ENCODE assay signal across 16 cellular contexts in genomic region chr11:34656062-34656720, GRCh38. TPM values are rescaled to one million over a fixed set of nuclear protein-coding genes. Genes with fewer than 3 reads are reported as not detected.
A peak's percentile ranks its signal among the peaks of the same experiment; 100 is the strongest.
DNase-seq lines count a peak whose midpoint lies in the region; TF ChIP-seq lines count a peak whose summit lies in the region.
"Had no signal": no experiment of that assay in that cellular context is flagged by ENCODE, and none has a peak within 500 bp of the region (broad histone marks: within the 10 kb centered on the region; RNA-seq: fewer than 3 reads in every experiment).

No MANE protein-coding gene starts in this region.

- no peak overlapping the region for H3K4me3 Mint-ChIP-seq in activated T-helper 1 cell treated with anti-CD3 and anti-CD28 coated beads, Interleukin-12 subunit alpha, Interleukin-12 subunit beta, Interleukin-2, Interleukin-4 antibody, amounts not matched to agents 30 ng/mL and 10 ng/mL and 1 ng/mL, durations not matched to agents 14 hours and 24 hours and 36 hours

- peaks cover 47% of the 10 kb centered on the region for H3K79me2 ChIP-seq in PC-9 (ENCODE audit: low read depth)

- DNase-seq in PC-9 (no peak), epidermal melanocyte (ENCODE audit: insufficient read length, low spot score) (peak; percentile 36), mucosa of gallbladder (ENCODE audit: low spot score) (peak; percentile 67), NCI-H226 (no peak), HUDEP-2 (lab: John Stamatoyannopoulos, UW; ENCODE audit: unreplicated experiment in 76 of 76) (no peak)
- no peak for DNase-seq in activated T-helper 1 cell treated with anti-CD3 and anti-CD28 coated beads, Interleukin-12 subunit alpha, Interleukin-12 subunit beta, Interleukin-2, Interleukin-4 antibody, amounts not matched to agents 30 ng/mL and 10 ng/mL and 1 ng/mL, durations not matched to agents 14 hours and 24 hours and 36 hours (ENCODE audit: low spot score)
- no peak for DNase-seq in central memory CD4-positive, alpha-beta T cell
- DNase-seq: activated effector memory CD4-positive, alpha-beta T cell treated with anti-CD3 and anti-CD28 coated beads, Interleukin-2, amount 50 U/mL, for 16 hours; aorta; GOT3; NCI-H1436 treated with DMSO at 0.1 percent for 48 hours; NCI-H446; transverse colon had no signal

- H3K27ac Mint-ChIP-seq in activated T-helper 1 cell treated with anti-CD3 and anti-CD28 coated beads, Interleukin-12 subunit alpha, Interleukin-12 subunit beta, Interleukin-2, Interleukin-4 antibody, amounts not matched to agents 30 ng/mL and 10 ng/mL and 1 ng/mL, durations not matched to agents 14 hours and 24 hours and 36 hours = no peak overlapping the region

- no peaks in the 10 kb centered on the region for H3K9me3 Mint-ChIP-seq in activated T-helper 1 cell treated with anti-CD3 and anti-CD28 coated beads, Interleukin-12 subunit alpha, Interleukin-12 subunit beta, Interleukin-2, Interleukin-4 antibody, amounts not matched to agents 30 ng/mL and 10 ng/mL and 1 ng/mL, durations not matched to agents 14 hours and 24 hours and 36 hours

- H3F3A ChIP-seq in PC-9 (ENCODE audit: insufficient read depth, low read depth) = peaks cover 88% of the 10 kb centered on the region

- no peak for TF ChIP-seq CTCF in C4-2B (conservative IDR thresholded peaks at IDR 0.05)
- no peak for TF ChIP-seq CTCF in PC-9 (conservative IDR thresholded peaks at IDR 0.05)

- CTCF ChIA-PET in PC-9 (lab: Charles Lee) = interaction anchor here (1.1 to 1.2 kb wide), 2 partner anchors 16 to 25 kb away, joined by 3 to 4 read pairs; no protein-coding TSS in a partner anchor

- no peak overlapping the region for H3K4me3 ChIP-seq in PC-9
- H3K4me3 ChIP-seq: right atrium auricular region, transverse colon had no signal

- no peaks in the 10 kb centered on the region for H3K9me2 ChIP-seq in PC-9 (ENCODE audit: insufficient read depth)

- BruUV-seq in PC-9 (replicated peaks; lab: Mats Ljungman, UMichigan) = no TSS peak

- H2AFZ ChIP-seq in PC-9 = no peak overlapping the region

- H4K20me1 ChIP-seq in PC-9 (ENCODE audit: insufficient read depth) = no peaks in the 10 kb centered on the region

- H3K27ac ChIP-seq in C4-2B (peak overlapping the region; percentile 22; the same call in 1 of the 2 replicates), PC-9 (peak overlapping the region; percentile 95)
- H3K27ac ChIP-seq: KMS-11, right atrium auricular region had no signal

- peaks cover 74% of the 10 kb centered on the region for H3K36me3 ChIP-seq in PC-9 (ENCODE audit: low read depth)
- H3K36me3 ChIP-seq: right atrium auricular region had no signal

- peaks cover 70% of the 10 kb centered on the region for H3K27me3 Mint-ChIP-seq in activated T-helper 1 cell treated with anti-CD3 and anti-CD28 coated beads, Interleukin-12 subunit alpha, Interleukin-12 subunit beta, Interleukin-2, Interleukin-4 antibody, amounts not matched to agents 30 ng/mL and 10 ng/mL and 1 ng/mL, durations not matched to agents 14 hours and 24 hours and 36 hours (ENCODE audit: insufficient read depth)

- peaks cover 4% of the 10 kb centered on the region for H3K4me1 Mint-ChIP-seq in activated T-helper 1 cell treated with anti-CD3 and anti-CD28 coated beads, Interleukin-12 subunit alpha, Interleukin-12 subunit beta, Interleukin-2, Interleukin-4 antibody, amounts not matched to agents 30 ng/mL and 10 ng/mL and 1 ng/mL, durations not matched to agents 14 hours and 24 hours and 36 hours (ENCODE audit: low read depth)

- H3K27me3 ChIP-seq in PC-9 (ENCODE audit: insufficient read depth, low read depth) = no peaks in the 10 kb centered on the region
- H3K27me3 ChIP-seq: right atrium auricular region, transverse colon had no signal

- intact Hi-C loops in PC-9 (cut with micrococcal nuclease; ENCODE audit: unreplicated experiment) = no loop called here
- intact Hi-C loops in activated T-helper 1 cell treated with anti-CD3 and anti-CD28 coated beads, Interleukin-12 subunit alpha, Interleukin-12 subunit beta, Interleukin-2, Interleukin-4 antibody, amounts not matched to agents 30 ng/mL and 10 ng/mL and 1 ng/mL, durations not matched to agents 14 hours and 24 hours and 36 hours (cut with micrococcal nuclease) = loop anchor here (10.0 kb wide), 1 partner anchor 1699 kb away; no protein-coding TSS in a partner anchor

- peak overlapping the region; percentile 67; the same call in 1 of the 2 replicates for H3K4me2 ChIP-seq in PC-9
- H3K4me2 ChIP-seq: KMS-11 had no signal

- H3K36me3 Mint-ChIP-seq in activated T-helper 1 cell treated with anti-CD3 and anti-CD28 coated beads, Interleukin-12 subunit alpha, Interleukin-12 subunit beta, Interleukin-2, Interleukin-4 antibody, amounts not matched to agents 30 ng/mL and 10 ng/mL and 1 ng/mL, durations not matched to agents 14 hours and 24 hours and 36 hours (ENCODE audit: low read depth) = no peaks in the 10 kb centered on the region

- POLR2A ChIA-PET in PC-9 (lab: Charles Lee; ENCODE audit: unreplicated experiment) = no interaction called here

- peaks cover 51% of the 10 kb centered on the region for H3K4me1 ChIP-seq in PC-9 (replicated peaks; ENCODE audit: insufficient read depth)

- no peaks in the 10 kb centered on the region for H3K9me3 ChIP-seq in PC-9 (ENCODE audit: insufficient read depth, low read depth)
- H3K9me3 ChIP-seq: right atrium auricular region, transverse colon had no signal

RNA-seq across cellular contexts. Expression of gene EHF, which starts 35.3 kb away (rescaled TPM):
- total RNA-seq in PC-9 (2021) (85.7 and 118 TPM in 2 replicates), mucosa of gallbladder (176 TPM)
- not detected in 2 replicates for total RNA-seq in activated T-helper 1 cell treated with anti-CD3 and anti-CD28 coated beads, Interleukin-12 subunit alpha, Interleukin-12 subunit beta, Interleukin-2, Interleukin-4 antibody, amounts not matched to agents 30 ng/mL and 10 ng/mL and 1 ng/mL, durations not matched to agents 14 hours and 24 hours and 36 hours

Comparison
In these comparisons a context has a peak if more than half of its experiments do, and no peak if none do; other contexts are left out.
1. DNase-seq: peak in epidermal melanocyte (single experiment) and mucosa of gallbladder (single experiment); none in PC-9 (0 of 2), activated T-helper 1 cell treated with anti-CD3 and anti-CD28 coated beads, Interleukin-12 subunit alpha, Interleukin-12 subunit beta, Interleukin-2, Interleukin-4 antibody, amounts not matched to agents 30 ng/mL and 10 ng/mL and 1 ng/mL, durations not matched to agents 14 hours and 24 hours and 36 hours (single experiment), NCI-H226 (single experiment), HUDEP-2 (0 of 76) and central memory CD4-positive, alpha-beta T cell (single experiment).
2. RNA of gene EHF, which starts 35.3 kb away (total RNA-seq): 176 TPM in mucosa of gallbladder (single experiment) and 85.7 to 118 TPM in PC-9; not detected in activated T-helper 1 cell treated with anti-CD3 and anti-CD28 coated beads, Interleukin-12 subunit alpha, Interleukin-12 subunit beta, Interleukin-2, Interleukin-4 antibody, amounts not matched to agents 30 ng/mL and 10 ng/mL and 1 ng/mL, durations not matched to agents 14 hours and 24 hours and 36 hours; every median in the first group is over 10 times any median in the second.